ENCODE assay signal across 22 cellular contexts in the genomic region with DNA sequence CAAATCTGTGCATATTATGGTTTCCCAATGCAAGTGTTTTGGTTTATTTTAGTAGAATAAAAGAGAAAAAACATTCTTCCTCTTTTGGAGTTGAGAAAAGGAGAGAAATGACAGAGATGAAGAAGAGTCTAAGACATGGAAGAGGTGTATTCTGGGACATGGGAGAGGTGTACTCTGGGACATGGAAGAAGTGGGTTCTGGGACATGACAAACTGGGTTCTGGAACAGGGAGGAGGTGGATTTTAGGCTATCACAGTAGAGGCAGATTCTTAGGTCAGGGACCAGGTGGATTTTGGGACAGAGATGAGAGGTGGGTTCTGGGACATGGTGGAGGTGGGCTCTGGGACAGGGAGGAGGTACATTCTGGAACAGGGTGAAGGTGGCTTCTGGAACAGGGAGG. TPM values are rescaled to one million over a fixed set of nuclear protein-coding genes. Genes with fewer than 3 reads are reported as not detected.
DNase-seq lines count a peak whose midpoint lies in the region; ATAC-seq and TF ChIP-seq lines count a peak whose summit lies in the region.
"Had no signal": no experiment of that assay in that cellular context is flagged by ENCODE, and none has a peak within 500 bp of the region (broad histone marks: within the 10 kb centered on the region; RNA-seq: fewer than 3 reads in every experiment).

No MANE protein-coding gene starts in this region.

- H3K4me1 Mint-ChIP-seq in T-helper 2 cell treated with Interferon-gamma antibody and Interleukin-4, amounts not matched to agents 5 μg/mL and 100 μg/mL, for 36 hours (ENCODE audit: low read depth), result peaks cover 35% of the 10 kb centered on the region
- H3K4me1 Mint-ChIP-seq in Caco-2 (ENCODE audit: low read depth, unreplicated experiment) (peaks cover 9% of the 10 kb centered on the region), natural killer cell (peaks cover 12 to 29% of the 10 kb centered on the region in 2 donors)
- H3K4me1 Mint-ChIP-seq in activated naive CD8-positive, alpha-beta T cell (ENCODE audit: low read depth), result peaks cover 39% of the 10 kb centered on the region

- H3K36me3 ChIP-seq in Caco-2 (ENCODE audit: control insufficient read depth, insufficient read depth, low read length), result no peaks in the 10 kb centered on the region
- H3K36me3 ChIP-seq: BE2C, right atrium auricular region, transverse colon had no signal

- H3K4me3 ChIP-seq in Caco-2 (ENCODE audit: low read depth, low read length), result no peak overlapping the region
- H3K4me3 ChIP-seq: hepatocyte, right atrium auricular region, transverse colon had no signal

- peaks cover 12% of the 10 kb centered on the region for H3K9me3 Mint-ChIP-seq in T-helper 2 cell treated with Interferon-gamma antibody and Interleukin-4, amounts not matched to agents 5 μg/mL and 100 μg/mL, for 36 hours
- H3K9me3 Mint-ChIP-seq in Caco-2 (ENCODE audit: unreplicated experiment) (no peaks in the 10 kb centered on the region), natural killer cell (no peaks in the 10 kb centered on the region)
- H3K9me3 Mint-ChIP-seq in activated naive CD8-positive, alpha-beta T cell (ENCODE audit: low read depth), result no peaks in the 10 kb centered on the region

- POLR2A ChIA-PET in Caco-2 (lab: Charles Lee), result no interaction called here

- intact Hi-C loops in Caco-2 (cut with micrococcal nuclease; ENCODE audit: unreplicated experiment) (no loop called here), natural killer cell (cut with micrococcal nuclease) (no loop called here)

- no TSS peak for BruUV-seq in Caco-2 (replicated peaks; lab: Mats Ljungman, UMichigan)

- peak overlapping the region; percentile 88 for H3K27ac Mint-ChIP-seq in T-helper 2 cell treated with Interferon-gamma antibody and Interleukin-4, amounts not matched to agents 5 μg/mL and 100 μg/mL, for 36 hours
- H3K27ac Mint-ChIP-seq in Caco-2 (ENCODE audit: unreplicated experiment) (no peak overlapping the region), natural killer cell (peak overlapping the region; percentile 56 to 59)
- H3K27ac Mint-ChIP-seq in activated naive CD8-positive, alpha-beta T cell, result peak overlapping the region; percentile 81

- H3K4me3 Mint-ChIP-seq in T-helper 2 cell treated with Interferon-gamma antibody and Interleukin-4, amounts not matched to agents 5 μg/mL and 100 μg/mL, for 36 hours, result peak overlapping the region; percentile 53
- H3K4me3 Mint-ChIP-seq in Caco-2 (ENCODE audit: unreplicated experiment) (peak overlapping the region; percentile 5), natural killer cell (peak overlapping the region; percentile 81)
- peak overlapping the region; percentile 78 for H3K4me3 Mint-ChIP-seq in activated naive CD8-positive, alpha-beta T cell

- H3K4me1 ChIP-seq in Caco-2, result 0 out of 2 replicates have a peak, but pooled peaks cover 3% of the 10 kb centered on the region
- H3K4me1 ChIP-seq: BE2C had no signal

- no peak for DNase-seq in T-helper 2 cell treated with Interferon-gamma antibody and Interleukin-4, amounts not matched to agents 5 μg/mL and 100 μg/mL, for 36 hours (ENCODE audit: low spot score)
- DNase-seq in T-helper 2 cell, result no peak
- DNase-seq in Caco-2, result no peak
- DNase-seq in natural killer cell, result no peak
- DNase-seq in occipital lobe (lab: John Stamatoyannopoulos, UW), result no peak
- DNase-seq: 8988T; aorta; BE2C; GF-D8; kidney; mesenchymal stem cell; NCI-H1105 treated with DMSO at 0.1 percent for 48 hours; SIG-M5; stimulated activated CD4-positive, alpha-beta T cell treated with anti-CD3 and anti-CD28 coated beads, Interleukin-15, amount 100 ng/mL, for 24 hours; stimulated activated naive CD4-positive, alpha-beta T cell; transverse colon had no signal

- no peak for TF ChIP-seq CTCF in Caco-2 (IDR thresholded peaks at IDR 0.05; ENCODE audit: insufficient read depth in 1 of 2, low read depth in 1 of 2, low read length in 1 of 2, severe bottlenecking in 1 of 2, unreplicated experiment in 1 of 2)
- TF ChIP-seq CTCF in natural killer cell (IDR thresholded peaks at IDR 0.05), result no peak

- H3K27me3 ChIP-seq in Caco-2 (replicated peaks; ENCODE audit: control insufficient read depth, insufficient read depth, low read length), result no peaks in the 10 kb centered on the region
- H3K27me3 ChIP-seq: right atrium auricular region had no signal

- CTCF ChIA-PET in Caco-2 (lab: Charles Lee), result no interaction called here

- peaks cover 22% of the 10 kb centered on the region for H3K27me3 Mint-ChIP-seq in T-helper 2 cell treated with Interferon-gamma antibody and Interleukin-4, amounts not matched to agents 5 μg/mL and 100 μg/mL, for 36 hours (ENCODE audit: low read depth)
- peaks cover 21% of the 10 kb centered on the region for H3K27me3 Mint-ChIP-seq in Caco-2 (ENCODE audit: insufficient read depth, unreplicated experiment)
- peaks cover 3% of the 10 kb centered on the region for H3K27me3 Mint-ChIP-seq in activated naive CD8-positive, alpha-beta T cell
- peaks cover 3 to 4% of the 10 kb centered on the region in 2 donors for H3K27me3 Mint-ChIP-seq in natural killer cell (ENCODE audit: low read depth in 2 of 2)

- H3K9me3 ChIP-seq in Caco-2, result no peaks in the 10 kb centered on the region

- peaks cover 2% of the 10 kb centered on the region for H3K36me3 Mint-ChIP-seq in T-helper 2 cell treated with Interferon-gamma antibody and Interleukin-4, amounts not matched to agents 5 μg/mL and 100 μg/mL, for 36 hours (ENCODE audit: low read depth)
- H3K36me3 Mint-ChIP-seq in Caco-2 (ENCODE audit: insufficient read depth, unreplicated experiment) (peaks cover 6% of the 10 kb centered on the region), natural killer cell (peaks cover 12% of the 10 kb centered on the region)
- peaks cover 4% of the 10 kb centered on the region for H3K36me3 Mint-ChIP-seq in activated naive CD8-positive, alpha-beta T cell

- no peak for ATAC-seq in natural killer cell
- ATAC-seq in HG02840 (IDR thresholded peaks at IDR 0.05; ENCODE audit: low FRiP score, unreplicated experiment), result no peak
- no peak for ATAC-seq in HG03439 (IDR thresholded peaks at IDR 0.05; ENCODE audit: unreplicated experiment)
- ATAC-seq: activated CD4-positive, CD25-positive, alpha-beta regulatory T cell treated with anti-CD3 and anti-CD28 coated beads, Interleukin-2, amount 50 U/mL, for 24 hours had no signal

RNA-seq across cellular contexts. Expression of a gene that starts 2.1 kb away (rescaled TPM):
- total RNA-seq in Caco-2 (2022) (not detected in 2 replicates), natural killer cell (1 to 10 TPM; 1.6 to 3.0 (median 1.9) TPM), occipital lobe (18.4 TPM)

RNA-seq across cellular contexts. Expression of a gene that starts 56.7 kb away (rescaled TPM):
- 35.1 and 36.6 TPM in 2 replicates for total RNA-seq in Caco-2 (2022)
- total RNA-seq in natural killer cell, result 10 to 100 TPM; 44.8 to 53.6 (median 50.7) TPM
- 35.1 TPM for total RNA-seq in occipital lobe

RNA-seq across cellular contexts. Expression of a gene that starts 56.8 kb away (rescaled TPM):
- total RNA-seq in Caco-2 (2022) (19.0 and 21.8 TPM in 2 replicates), natural killer cell (10 to 100 TPM; 18.8 to 21.5 (median 21.4) TPM), occipital lobe (19.5 TPM)

Comparison
In these comparisons a context has a peak if more than half of its experiments do, and no peak if none do; other contexts are left out.
1. H3K4me3 Mint-ChIP-seq: peak in every context shown above with its lines; median percentile 81 in natural killer cell; 78 in activated naive CD8-positive, alpha-beta T cell; 53 in T-helper 2 cell treated with Interferon-gamma antibody and Interleukin-4, amounts not matched to agents 5 μg/mL and 100 μg/mL, for 36 hours; 5 in Caco-2.